ENCODE assay signal across 1 cellular context in genomic region chr18:2571200-2572143, GRCh38.
TF ChIP-seq lines count a peak whose summit lies in the region.

A gene with protein sequence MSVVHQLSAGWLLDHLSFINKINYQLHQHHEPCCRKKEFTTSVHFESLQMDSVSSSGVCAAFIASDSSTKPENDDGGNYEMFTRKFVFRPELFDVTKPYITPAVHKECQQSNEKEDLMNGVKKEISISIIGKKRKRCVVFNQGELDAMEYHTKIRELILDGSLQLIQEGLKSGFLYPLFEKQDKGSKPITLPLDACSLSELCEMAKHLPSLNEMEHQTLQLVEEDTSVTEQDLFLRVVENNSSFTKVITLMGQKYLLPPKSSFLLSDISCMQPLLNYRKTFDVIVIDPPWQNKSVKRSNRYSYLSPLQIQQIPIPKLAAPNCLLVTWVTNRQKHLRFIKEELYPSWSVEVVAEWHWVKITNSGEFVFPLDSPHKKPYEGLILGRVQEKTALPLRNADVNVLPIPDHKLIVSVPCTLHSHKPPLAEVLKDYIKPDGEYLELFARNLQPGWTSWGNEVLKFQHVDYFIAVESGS (minus strand): TSS chr18:2571505. CDS start chr18:2567216, 4,289 bp downstream.
TSS of gene NDC80 (plus strand) at chr18:2571557. CDS start at chr18:2572986, 1,429 bp downstream.

TF ChIP-seq in K562, 482 proteins besides CTCF, POLR2A, EP300 and RAD21 (continued from another document and continues in another):
- TF ChIP-seq ZFP91 (CRISPR knock-in tag; IDR thresholded peaks at IDR 0.05) (peak; percentile 75), PTBP1 (IDR thresholded peaks at IDR 0.05; ENCODE audit: low read depth, low read length) (no peak), ZFP36 (IDR thresholded peaks at IDR 0.05; ENCODE audit: low read depth, low read length, partially characterized antibody) (no peak), PHF8 (IDR thresholded peaks at IDR 0.05; ENCODE audit: borderline replicate concordance, low read length) (peak; percentile 92; the same call in 1 of the 2 replicates), LEF1 (IDR thresholded peaks at IDR 0.05) (peak; percentile 26; the same call in 1 of the 2 replicates), CXXC5 (CRISPR knock-in tag; IDR thresholded peaks at IDR 0.05) (peak; percentile 100), LARP7 (IDR thresholded peaks at IDR 0.05) (peak; percentile 25; the same call in 1 of the 2 replicates), GABPB2 (CRISPR knock-in tag; conservative IDR thresholded peaks at IDR 0.05) (no peak), MEF2A (IDR thresholded peaks at IDR 0.05; ENCODE audit: control insufficient read depth, low read depth, low read length) (no peak), EGR1 (conservative IDR thresholded peaks at IDR 0.05) (peak; percentile 84; the same call in 1 of the 2 replicates), HMG20A (CRISPR knock-in tag; conservative IDR thresholded peaks at IDR 0.05) (no peak), CC2D1A (IDR thresholded peaks at IDR 0.05) (peak; percentile 97), TEAD2 (tag; IDR thresholded peaks at IDR 0.05) (no peak), BRD9 (IDR thresholded peaks at IDR 0.05; ENCODE audit: low read depth, partially characterized antibody) (peak; percentile 64), SMARCB1 (IDR thresholded peaks at IDR 0.05; ENCODE audit: insufficient read length, low read depth) (no peak), ZNF766 (CRISPR knock-in tag; conservative IDR thresholded peaks at IDR 0.05) (peak; percentile 76), ZNF717 (CRISPR knock-in tag; IDR thresholded peaks at IDR 0.05) (no peak), SAP30 (IDR thresholded peaks at IDR 0.05; ENCODE audit: borderline replicate concordance, insufficient read depth, low read depth, low read length, poor library complexity, severe bottlenecking) (peak; percentile 95), ATF3 (IDR thresholded peaks at IDR 0.05) (peak; percentile 98), ATF3 (CRISPR knock-in tag; conservative IDR thresholded peaks at IDR 0.05) (peak; percentile 89), ZSCAN29 (IDR thresholded peaks at IDR 0.05) (no peak), SIN3B (IDR thresholded peaks at IDR 0.05; ENCODE audit: low read depth) (peak; percentile 91), CREB1 (IDR thresholded peaks at IDR 0.05) (peak; percentile 100), CREB1 (CRISPR knock-in tag; IDR thresholded peaks at IDR 0.05) (peak; percentile 100), FOXP1 (CRISPR knock-in tag; IDR thresholded peaks at IDR 0.05) (peak; percentile 73; the same call in 1 of the 2 replicates), JUND (IDR thresholded peaks at IDR 0.05; ENCODE audit: borderline replicate concordance, low read depth, low read length) (peak; percentile 95), JUND (tag; IDR thresholded peaks at IDR 0.05; ENCODE audit: borderline replicate concordance, low read depth, low read length) (peak; percentile 94), NR1H2 (CRISPR knock-in tag; IDR thresholded peaks at IDR 0.05) (no peak), HMG20B (CRISPR knock-in tag; IDR thresholded peaks at IDR 0.05) (no peak), ZNF274 (IDR thresholded peaks at IDR 0.05; ENCODE audit: borderline replicate concordance, low read depth, low read length) (no peak), NEUROD1 (IDR thresholded peaks at IDR 0.05; ENCODE audit: borderline replicate concordance, low read depth, low read length, partially characterized antibody) (peak; percentile 73), ZNF77 (CRISPR knock-in tag; IDR thresholded peaks at IDR 0.05) (no peak), ZC3H11A (IDR thresholded peaks at IDR 0.05; ENCODE audit: low read depth, low read length) (no peak), SMAD4 (CRISPR knock-in tag; conservative IDR thresholded peaks at IDR 0.05) (peak; percentile 69), ZNF583 (CRISPR knock-in tag; IDR thresholded peaks at IDR 0.05) (no peak), MYC (IDR thresholded peaks at IDR 0.05; ENCODE audit: low read depth, low read length) (peak; percentile 92), MYC (CRISPR knock-in tag; IDR thresholded peaks at IDR 0.05; ENCODE audit: borderline replicate concordance, low read depth) (peak; percentile 61; the same call in 1 of the 2 replicates), CBFA2T3 (IDR thresholded peaks at IDR 0.05) (no peak), GTF2F1 (IDR thresholded peaks at IDR 0.05; ENCODE audit: low read depth, low read length) (peak; percentile 50), MXD1 (CRISPR knock-in tag; IDR thresholded peaks at IDR 0.05; ENCODE audit: borderline replicate concordance, poor library complexity, severe bottlenecking) (no peak), SUPT5H (IDR thresholded peaks at IDR 0.05) (peak; percentile 84), GATAD2A (IDR thresholded peaks at IDR 0.05) (no peak), ELF1 (tag; IDR thresholded peaks at IDR 0.05) (peak; percentile 91), RB1 (IDR thresholded peaks at IDR 0.05; ENCODE audit: low read depth) (peak; percentile 90), ESRRB (CRISPR knock-in tag; IDR thresholded peaks at IDR 0.05; ENCODE audit: borderline replicate concordance) (no peak), HDAC6 (IDR thresholded peaks at IDR 0.05; ENCODE audit: low read depth, low read length) (no peak), FOXK2 (conservative IDR thresholded peaks at IDR 0.05 in 1 of 2, IDR thresholded peaks at IDR 0.05 in 1 of 2; ENCODE audit: low read depth in 2 of 2) (peak; percentile 50 to 55), THAP12 (CRISPR knock-in tag; IDR thresholded peaks at IDR 0.05) (peak; percentile 78; the same call in 1 of the 2 replicates), CSDE1 (IDR thresholded peaks at IDR 0.05) (peak in 1 of 2 experiments; percentile 98; a peak in 2 of 4 replicates), TGIF2 (CRISPR knock-in tag; IDR thresholded peaks at IDR 0.05) (no peak), RCOR1 (IDR thresholded peaks at IDR 0.05; ENCODE audit: borderline replicate concordance in 1 of 2, low read depth in 2 of 2, low read length in 2 of 2) (peak in 1 of 2 experiments; percentile 42; a peak in 1 of 4 replicates), DIDO1 (tag; IDR thresholded peaks at IDR 0.05; ENCODE audit: low read depth) (peak; percentile 93), EP400 (IDR thresholded peaks at IDR 0.05) (peak; percentile 99), SRF (CRISPR knock-in tag; IDR thresholded peaks at IDR 0.05) (0 out of 4 replicates have a peak, but pooled peaks of 1 of the 2 experiments have one; percentile 52), POLR2B (IDR thresholded peaks at IDR 0.05; ENCODE audit: low read depth, partially characterized antibody) (peak; percentile 63), FOS (IDR thresholded peaks at IDR 0.05; ENCODE audit: extremely low read depth, insufficient read length) (no peak), RBM22 (IDR thresholded peaks at IDR 0.05; ENCODE audit: low read depth, low read length, poor library complexity, severe bottlenecking) (no peak), SOX6 (IDR thresholded peaks at IDR 0.05) (peak; percentile 15; the same call in 1 of the 2 replicates), ZNF384 (IDR thresholded peaks at IDR 0.05; ENCODE audit: low read depth, low read length) (peak; percentile 36; the same call in 1 of the 2 replicates), RBM17 (IDR thresholded peaks at IDR 0.05; ENCODE audit: borderline replicate concordance, low read depth, low read length) (no peak), NFXL1 (CRISPR knock-in tag; IDR thresholded peaks at IDR 0.05) (no peak), CTBP1 (IDR thresholded peaks at IDR 0.05; ENCODE audit: borderline replicate concordance) (peak; percentile 69; the same call in 1 of the 2 replicates), FOSL1 (tag; conservative IDR thresholded peaks at IDR 0.05) (0 out of 2 replicates have a peak, but pooled peaks have one; percentile 46), BCL6 (CRISPR knock-in tag; IDR thresholded peaks at IDR 0.05) (no peak), MEF2D (tag; conservative IDR thresholded peaks at IDR 0.05; ENCODE audit: low read depth) (0 out of 2 replicates have a peak, but pooled peaks have one; percentile 37), FOXJ2 (tag; IDR thresholded peaks at IDR 0.05) (no peak), MTA3 (IDR thresholded peaks at IDR 0.05; ENCODE audit: borderline replicate concordance) (peak; percentile 32; the same call in 1 of the 2 replicates), ZNF134 (CRISPR knock-in tag; conservative IDR thresholded peaks at IDR 0.05) (no peak), CBX3 (IDR thresholded peaks at IDR 0.05; ENCODE audit: borderline replicate concordance in 1 of 2, low read length in 2 of 2) (peak in 1 of 2 experiments; percentile 86; a peak in 2 of 3 replicates)
- TF ChIP-seq, protein P1, sequence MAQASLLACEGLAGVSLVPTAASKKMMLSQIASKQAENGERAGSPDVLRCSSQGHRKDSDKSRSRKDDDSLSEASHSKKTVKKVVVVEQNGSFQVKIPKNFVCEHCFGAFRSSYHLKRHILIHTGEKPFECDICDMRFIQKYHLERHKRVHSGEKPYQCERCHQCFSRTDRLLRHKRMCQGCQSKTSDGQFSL (CRISPR knock-in tag; IDR thresholded peaks at IDR 0.05): peak; percentile 31
- TF ChIP-seq, protein P1 (tag; IDR thresholded peaks at IDR 0.05): no peak
- TF ChIP-seq, protein P2, sequence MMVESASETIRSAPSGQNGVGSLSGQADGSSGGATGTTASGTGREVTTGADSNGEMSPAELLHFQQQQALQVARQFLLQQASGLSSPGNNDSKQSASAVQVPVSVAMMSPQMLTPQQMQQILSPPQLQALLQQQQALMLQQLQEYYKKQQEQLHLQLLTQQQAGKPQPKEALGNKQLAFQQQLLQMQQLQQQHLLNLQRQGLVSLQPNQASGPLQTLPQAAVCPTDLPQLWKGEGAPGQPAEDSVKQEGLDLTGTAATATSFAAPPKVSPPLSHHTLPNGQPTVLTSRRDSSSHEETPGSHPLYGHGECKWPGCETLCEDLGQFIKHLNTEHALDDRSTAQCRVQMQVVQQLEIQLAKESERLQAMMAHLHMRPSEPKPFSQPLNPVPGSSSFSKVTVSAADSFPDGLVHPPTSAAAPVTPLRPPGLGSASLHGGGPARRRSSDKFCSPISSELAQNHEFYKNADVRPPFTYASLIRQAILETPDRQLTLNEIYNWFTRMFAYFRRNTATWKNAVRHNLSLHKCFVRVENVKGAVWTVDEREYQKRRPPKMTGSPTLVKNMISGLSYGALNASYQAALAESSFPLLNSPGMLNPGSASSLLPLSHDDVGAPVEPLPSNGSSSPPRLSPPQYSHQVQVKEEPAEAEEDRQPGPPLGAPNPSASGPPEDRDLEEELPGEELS (CRISPR knock-in tag; IDR thresholded peaks at IDR 0.05; ENCODE audit: borderline replicate concordance): peak; percentile 31; the same call in 1 of the 2 replicates
